In the genomic region with DNA sequence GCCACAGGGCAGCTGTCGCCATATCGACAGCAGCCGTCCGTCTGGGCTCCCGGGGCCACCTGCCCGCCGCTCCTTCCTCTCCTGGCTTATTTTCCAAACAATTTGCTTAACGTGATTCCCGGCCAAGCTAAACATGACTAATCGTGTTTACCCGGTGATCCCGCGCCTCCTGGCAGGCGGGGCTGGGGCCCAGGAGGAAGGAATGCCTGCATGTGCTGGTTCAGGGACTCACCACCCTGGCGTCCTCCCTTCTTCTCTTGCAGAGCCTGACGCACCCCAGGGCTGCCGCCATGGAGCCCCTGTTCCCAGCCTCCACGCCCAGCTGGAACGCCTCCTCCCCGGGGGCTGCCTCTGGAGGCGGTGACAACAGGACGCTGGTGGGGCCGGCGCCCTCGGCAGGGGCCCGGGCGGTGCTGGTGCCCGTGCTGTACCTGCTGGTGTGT, we compare ENCODE assay signal across 11 cellular contexts. TPM values are rescaled to one million over a fixed set of nuclear protein-coding genes. Genes with fewer than 3 reads are reported as not detected.
DNase-seq lines count a peak whose midpoint lies in the region; ATAC-seq and TF ChIP-seq lines count a peak whose summit lies in the region.
"Had no signal": no experiment of that assay in that cellular context is flagged by ENCODE, and none has a peak within 500 bp of the region (broad histone marks: within the 10 kb centered on the region; RNA-seq: fewer than 3 reads in every experiment).

No MANE protein-coding gene starts in this region.

- H3K9me3 ChIP-seq in gastroesophageal sphincter: peaks cover 0 to 4% (median 0%) of the 10 kb centered on the region in 3 donors
- no peaks in the 10 kb centered on the region for H3K9me3 ChIP-seq in upper lobe of right lung

- no peak for TF ChIP-seq POLR2A in gastroesophageal sphincter (IDR thresholded peaks at IDR 0.05)

- TF ChIP-seq CTCF in gastroesophageal sphincter (IDR thresholded peaks at IDR 0.05) (no peak), upper lobe of right lung (IDR thresholded peaks at IDR 0.05) (no peak), osteocyte (IDR thresholded peaks at IDR 0.05) (no peak)

- no peak overlapping the region for H3K4me3 ChIP-seq in gastroesophageal sphincter
- no peak overlapping the region for H3K4me3 ChIP-seq in upper lobe of right lung

- intact Hi-C loops in upper lobe of right lung (cut with DNase I): no loop called here

- no peaks in the 10 kb centered on the region for H3K9me3 Mint-ChIP-seq in osteocyte (ENCODE audit: unreplicated experiment)
- H3K9me3 Mint-ChIP-seq: neural crest cell had no signal

- H3K27me3 Mint-ChIP-seq in osteocyte (ENCODE audit: unreplicated experiment): peaks cover 8% of the 10 kb centered on the region

- H3K4me1 ChIP-seq in gastroesophageal sphincter: peaks cover 0 to 10% (median 0%) of the 10 kb centered on the region in 3 donors
- H3K4me1 ChIP-seq in upper lobe of right lung: no peaks in the 10 kb centered on the region

- WGBS in gastroesophageal sphincter (ENCODE audit: low coverage in 1 of 2), 2 donors: 33% methylated on average over 6 of the region's 28 CpGs; no CpG with 5 or more reads in 1 of the 2 donors

- ATAC-seq in gastroesophageal sphincter (peak; percentile 27), upper lobe of right lung (peak; percentile 67), GM18907 (IDR thresholded peaks at IDR 0.05; ENCODE audit: unreplicated experiment) (no peak)

- peaks cover 7% of the 10 kb centered on the region for H3K4me1 Mint-ChIP-seq in osteocyte (ENCODE audit: unreplicated experiment)

- no peak overlapping the region for H3K4me3 Mint-ChIP-seq in osteocyte (ENCODE audit: unreplicated experiment)
- H3K4me3 Mint-ChIP-seq: neural crest cell had no signal

- DNase-seq in NCI-H2107 treated with DMSO at 0.1 percent for 48 hours (lab: John Stamatoyannopoulos, UW; ENCODE audit: unreplicated experiment): peak; percentile 30
- DNase-seq in NCI-H2107 (lab: John Stamatoyannopoulos, UW): no peak
- DNase-seq in SHP77 (lab: John Stamatoyannopoulos, UW): peak; percentile 92 to 94
- peak; percentile 76 for DNase-seq in upper lobe of right lung
- no peak for DNase-seq in osteocyte (ENCODE audit: extremely low spot score, unreplicated experiment)
- no peak for DNase-seq in activated CD8-positive, alpha-beta memory T cell treated with anti-CD3 and anti-CD28 coated beads, Interleukin-2, amount 50 U/mL, for 4 hours
- DNase-seq: activated T-cell treated with anti-CD3 and anti-CD28 coated beads for 4 hours had no signal

- H3K27me3 ChIP-seq in gastroesophageal sphincter (peaks cover 98% of the 10 kb centered on the region), upper lobe of right lung (peaks cover 50% of the 10 kb centered on the region)

- H3K36me3 Mint-ChIP-seq in osteocyte (ENCODE audit: unreplicated experiment): no peaks in the 10 kb centered on the region

- H3K27ac ChIP-seq in gastroesophageal sphincter: no peak overlapping the region
- H3K27ac ChIP-seq in upper lobe of right lung: no peak overlapping the region

- H3K36me3 ChIP-seq in gastroesophageal sphincter (no peaks in the 10 kb centered on the region), upper lobe of right lung (no peaks in the 10 kb centered on the region)

- H3K27ac Mint-ChIP-seq in osteocyte (ENCODE audit: unreplicated experiment): no peak overlapping the region

- no peak for TF ChIP-seq EP300 in gastroesophageal sphincter (IDR thresholded peaks at IDR 0.05)

RNA-seq across cellular contexts. Expression of gene SSTR5, which starts 6.1 kb away (rescaled TPM):
- not detected for total RNA-seq in gastroesophageal sphincter
- total RNA-seq in upper lobe of right lung: not detected
- not detected in 2 replicates for total RNA-seq in osteocyte
- total RNA-seq: neural crest cell, OCI-LY7 had no signal

RNA-seq across cellular contexts. Expression of gene C1QTNF8, which starts 17.4 kb away (rescaled TPM):
- total RNA-seq in gastroesophageal sphincter: not detected
- total RNA-seq in upper lobe of right lung: not detected
- total RNA-seq in osteocyte: not detected in 2 replicates
- total RNA-seq: OCI-LY7 had no signal

Comparison
In these comparisons a context has a peak if more than half of its experiments do, and no peak if none do; other contexts are left out.
1. DNase-seq: peak in NCI-H2107 treated with DMSO at 0.1 percent for 48 hours (single experiment), SHP77 (2 of 2) and upper lobe of right lung (single experiment); none in NCI-H2107 (single experiment), osteocyte (single experiment) and activated CD8-positive, alpha-beta memory T cell treated with anti-CD3 and anti-CD28 coated beads, Interleukin-2, amount 50 U/mL, for 4 hours (single experiment).